In genomic region chr1:105137543-105138444, GRCh38 we compare ENCODE assay signal across 9 cellular contexts.
A peak's percentile ranks its signal among the peaks of the same experiment; 100 is the strongest.
DNase-seq lines count a peak whose midpoint lies in the region; ATAC-seq and TF ChIP-seq lines count a peak whose summit lies in the region.
"Had no signal": no experiment of that assay in that cellular context is flagged by ENCODE, and none has a peak within 500 bp of the region (broad histone marks: within the 10 kb centered on the region; RNA-seq: fewer than 3 reads in every experiment).

No MANE protein-coding gene starts in this region.

- DNase-seq in AG20443 (ENCODE audit: low spot score) (peak; percentile 9), NCI-H345 (lab: John Stamatoyannopoulos, UW) (peak; percentile 66), epithelial cell of esophagus (ENCODE audit: low read depth) (peak; percentile 62), HuH-7 (ENCODE audit: low spot score) (no peak), cerebellum (ENCODE audit: low spot score) (no peak), HFFc6 (no peak)
- DNase-seq in activated CD4-positive, CD25-positive, alpha-beta regulatory T cell treated with anti-CD3 and anti-CD28 coated beads, Interleukin-2, amount 50 U/mL, for 72 hours = no peak
- DNase-seq: activated B cell treated with CpG ODN at 0.5 μM for 24 hours had no signal

- peak; percentile 72 for TF ChIP-seq CTCF in epithelial cell of esophagus (IDR thresholded peaks at IDR 0.05; ENCODE audit: insufficient read depth, low read depth, low read length, missing control alignments)
- TF ChIP-seq CTCF in HFFc6 (IDR thresholded peaks at IDR 0.05) = no peak

- H3K9me3 Mint-ChIP-seq in HFFc6 = peaks cover 30% of the 10 kb centered on the region
- H3K9me3 Mint-ChIP-seq: activated B cell treated with CpG ODN at 0.5 μM for 24 hours had no signal

- H3K4me1 Mint-ChIP-seq in HFFc6 (ENCODE audit: low read depth) = no peaks in the 10 kb centered on the region
- H3K4me1 Mint-ChIP-seq: activated B cell treated with CpG ODN at 0.5 μM for 24 hours had no signal

- H3K4me3 Mint-ChIP-seq in HFFc6 = no peak overlapping the region
- H3K4me3 Mint-ChIP-seq: activated B cell treated with CpG ODN at 0.5 μM for 24 hours had no signal

- no peak overlapping the region for H3K4me3 ChIP-seq in epithelial cell of esophagus (ENCODE audit: low read length)

- ATAC-seq in GM21367 (IDR thresholded peaks at IDR 0.05; ENCODE audit: unreplicated experiment) = peak; percentile 68

- no peak overlapping the region for H3K27ac Mint-ChIP-seq in HFFc6
- H3K27ac Mint-ChIP-seq: activated B cell treated with CpG ODN at 0.5 μM for 24 hours had no signal

- peaks cover 5% of the 10 kb centered on the region; the same call in 1 of the 2 replicates for H3K36me3 Mint-ChIP-seq in HFFc6 (ENCODE audit: low read depth)

- no peaks in the 10 kb centered on the region; the same call in 1 of the 2 replicates for H3K27me3 Mint-ChIP-seq in HFFc6 (ENCODE audit: insufficient read depth)
- H3K27me3 Mint-ChIP-seq: activated B cell treated with CpG ODN at 0.5 μM for 24 hours had no signal

Comparison
In these comparisons a context has a peak if more than half of its experiments do, and no peak if none do; other contexts are left out.
1. DNase-seq: peak in AG20443 (single experiment), NCI-H345 (single experiment) and epithelial cell of esophagus (single experiment); none in HuH-7 (single experiment), activated CD4-positive, CD25-positive, alpha-beta regulatory T cell treated with anti-CD3 and anti-CD28 coated beads, Interleukin-2, amount 50 U/mL, for 72 hours (single experiment), cerebellum (single experiment) and HFFc6 (single experiment).